ENCODE assay signal across 8 cellular contexts in genomic region chr18:11980555-11981382, GRCh38. TPM values are rescaled to one million over a fixed set of nuclear protein-coding genes. Genes with fewer than 3 reads are reported as not detected.
A peak's percentile ranks its signal among the peaks of the same experiment; 100 is the strongest.
DNase-seq lines count a peak whose midpoint lies in the region; ATAC-seq and TF ChIP-seq lines count a peak whose summit lies in the region.

No MANE protein-coding gene starts in this region.

- H3K4me1 ChIP-seq in endodermal cell (ENCODE audit: control insufficient read depth, insufficient read depth, low read length): peaks cover 2% of the 10 kb centered on the region
- H3K4me1 ChIP-seq in mesodermal cell (ENCODE audit: control insufficient read depth, insufficient read depth, low read length, poor library complexity, severe bottlenecking): peaks cover 5% of the 10 kb centered on the region

- H3K4me3 Mint-ChIP-seq in endodermal cell: peak overlapping the region; percentile 89

- H3K27me3 ChIP-seq in endodermal cell (ENCODE audit: control insufficient read depth, insufficient read depth, low read length, poor library complexity, severe bottlenecking): no peaks in the 10 kb centered on the region

- in situ Hi-C loops in Caki2 (cut with HindIII; ENCODE audit: low pct_unique_long_range_greater_than_20kb, low sequenced_read_pairs): no loop called here

- WGBS in endodermal cell (ENCODE audit: insufficient coverage in 1 of 2, insufficient read length in 1 of 2), 2 experiments: 0 to 9% methylated on average over 6 to 91 of the region's 91 CpGs
- 0% methylated on average over 55 to 58 of the region's 91 CpGs for WGBS in mesodermal cell (ENCODE audit: insufficient coverage in 2 of 2), 2 experiments

- H3K9me3 Mint-ChIP-seq in endodermal cell: no peaks in the 10 kb centered on the region

- H3K27ac ChIP-seq in endodermal cell (ENCODE audit: low read depth, low read length) (peak overlapping the region; percentile 94), mesodermal cell (ENCODE audit: low read depth, low read length, severe bottlenecking) (peak overlapping the region; percentile 97)

- no peaks in the 10 kb centered on the region for H3K36me3 ChIP-seq in endodermal cell (ENCODE audit: control insufficient read depth, insufficient read depth, low read length)
- no peaks in the 10 kb centered on the region for H3K36me3 ChIP-seq in mesodermal cell (ENCODE audit: control insufficient read depth, insufficient read depth, low read length)

- peak; percentile 78 for ATAC-seq in GM21360 (IDR thresholded peaks at IDR 0.05; ENCODE audit: unreplicated experiment)

- H3K27me3 Mint-ChIP-seq in endodermal cell (ENCODE audit: insufficient read depth): peaks cover 3% of the 10 kb centered on the region

- H3K9me3 ChIP-seq in endodermal cell (ENCODE audit: control insufficient read depth, low read length) (no peaks in the 10 kb centered on the region), mesodermal cell (ENCODE audit: control insufficient read depth, low read length) (no peaks in the 10 kb centered on the region)

- TF ChIP-seq CTCF in endodermal cell (conservative IDR thresholded peaks at IDR 0.05): peak; percentile 23

- H3K27ac Mint-ChIP-seq in endodermal cell: peak overlapping the region; percentile 98

- peak overlapping the region; percentile 57 for H3K9ac ChIP-seq in endodermal cell (ENCODE audit: extremely low read depth, low read length, poor library complexity, severe bottlenecking)

- H3K4me1 Mint-ChIP-seq in endodermal cell: peaks cover 24% of the 10 kb centered on the region

- no peaks in the 10 kb centered on the region for H3K36me3 Mint-ChIP-seq in endodermal cell (ENCODE audit: low read depth)

- DNase-seq in Caki2 (ENCODE audit: low read depth) (peak; percentile 98), HT-29 (ENCODE audit: low spot score) (peak; percentile 100), NOMO-1 treated with dmso at 0.1 percent for 144 hours (lab: John Stamatoyannopoulos, UW; ENCODE audit: unreplicated experiment) (peak; percentile 98), endodermal cell (peak; percentile 100)
- peak; percentile 91 for DNase-seq in activated CD8-positive, alpha-beta memory T cell treated with anti-CD3 and anti-CD28 coated beads, Interleukin-2, amount 50 U/mL, for 24 hours (ENCODE audit: extremely low read depth)
- DNase-seq in stimulated activated CD8-positive, alpha-beta memory T cell treated with anti-CD3 and anti-CD28 coated beads, Interleukin-15, amount 100 ng/mL, for 24 hours (ENCODE audit: low read depth): peak; percentile 88

- H3K4me3 ChIP-seq in endodermal cell (ENCODE audit: low read length) (peak overlapping the region; percentile 78), mesodermal cell (ENCODE audit: extremely low read depth, insufficient read depth, low read length, poor library complexity, severe bottlenecking) (peak overlapping the region; percentile 71)

RNA-seq across cellular contexts. Expression of gene IMPA2, which starts 0.5 kb away (rescaled TPM):
- total RNA-seq in Caki2 (2014; rRNA removed; shearing (Covaris generic); ENCODE audit: low replicate concordance): 339 and 379 TPM in 2 replicates
- total RNA-seq in HT-29 (2014; rRNA removed; shearing (Covaris generic)): 88.6 and 89.2 TPM in 2 replicates
- 10 to 100 TPM; 68.0 to 88.9 TPM for total RNA-seq in endodermal cell
- 62.2 TPM for polyA plus RNA-seq in endodermal cell (2013, experiment 1 of 2)
- polyA plus RNA-seq in endodermal cell (2013, experiment 2 of 2): 51.6 TPM
- polyA plus RNA-seq in mesodermal cell (2013, experiment 1 of 2): 38.0 TPM
- polyA plus RNA-seq in mesodermal cell (2013, experiment 2 of 2): 36.4 TPM

Comparison
In these comparisons a context has a peak if more than half of its experiments do, and no peak if none do; other contexts are left out.
1. Peak in every context shown above with its lines: DNase-seq, ATAC-seq, H3K4me3 ChIP-seq and H3K27ac ChIP-seq.